9 cellular contexts compared by ENCODE assay signal in the genomic region with DNA sequence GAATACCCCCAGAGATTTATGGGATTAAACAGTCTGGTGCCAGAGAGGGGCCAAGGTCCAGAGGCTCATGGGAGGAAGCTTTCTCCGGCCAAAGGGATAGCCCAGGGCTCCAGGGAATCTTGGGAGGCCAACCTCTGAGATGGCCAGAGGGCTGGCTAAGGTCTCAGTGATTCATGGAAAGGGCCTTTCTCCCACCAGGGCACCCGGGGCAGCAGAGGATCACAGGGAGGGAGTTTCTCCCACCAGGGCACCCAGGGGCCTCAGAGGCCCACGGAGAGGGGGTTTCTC. TPM values are rescaled to one million over a fixed set of nuclear protein-coding genes. Genes with fewer than 3 reads are reported as not detected.
A peak's percentile ranks its signal among the peaks of the same experiment; 100 is the strongest.
DNase-seq lines count a peak whose midpoint lies in the region; ATAC-seq and TF ChIP-seq lines count a peak whose summit lies in the region.
"Had no signal": no experiment of that assay in that cellular context is flagged by ENCODE, and none has a peak within 500 bp of the region (broad histone marks: within the 10 kb centered on the region; RNA-seq: fewer than 3 reads in every experiment).

No MANE protein-coding gene starts in this region.

- H3K27me3 Mint-ChIP-seq in activated CD8-positive, alpha-beta memory T cell treated with anti-CD3 and anti-CD28 coated beads, Interleukin-2, amount 10 ng/mL, durations not matched to agents 7 days and 5 days: no peaks in the 10 kb centered on the region
- H3K27me3 Mint-ChIP-seq in naive thymus-derived CD4-positive, alpha-beta T cell: no peaks in the 10 kb centered on the region
- no peaks in the 10 kb centered on the region for H3K27me3 Mint-ChIP-seq in activated CD4-positive, alpha-beta memory T cell treated with anti-CD3 and anti-CD28 coated beads for 36 hours
- H3K27me3 Mint-ChIP-seq: activated CD4-positive, alpha-beta memory T cell treated with anti-CD3 and anti-CD28 coated beads, Interleukin-2, amount 10 ng/mL, durations not matched to agents 7 days and 5 days had no signal

- no peak for TF ChIP-seq EP300 in upper lobe of left lung (IDR thresholded peaks at IDR 0.05)

- TF ChIP-seq POLR2A in upper lobe of left lung (IDR thresholded peaks at IDR 0.05): no peak

- DNase-seq in activated CD8-positive, alpha-beta memory T cell treated with anti-CD3 and anti-CD28 coated beads, Interleukin-2, amount 10 ng/mL, durations not matched to agents 7 days and 5 days: no peak
- DNase-seq in activated CD8-positive, alpha-beta memory T cell treated with anti-CD3 and anti-CD28 coated beads, Interleukin-2, amount 50 U/mL, for 48 hours: no peak
- DNase-seq in dorsolateral prefrontal cortex (no peak), upper lobe of left lung (no peak), DMS 273 treated with DMSO at 0.1 percent for 48 hours (lab: John Stamatoyannopoulos, UW) (no peak), kidney tubule cell (ENCODE audit: low spot score) (no peak)
- DNase-seq in naive thymus-derived CD4-positive, alpha-beta T cell: no peak
- DNase-seq in activated CD4-positive, alpha-beta memory T cell treated with anti-CD3 and anti-CD28 coated beads for 36 hours: no peak

- TF ChIP-seq CTCF in dorsolateral prefrontal cortex (IDR thresholded peaks at IDR 0.05 in 54 of 56, conservative IDR thresholded peaks at IDR 0.05 in 2 of 56; ENCODE audit: low read depth in 1 of 56, partially characterized antibody in 56 of 56) (no peak), upper lobe of left lung (IDR thresholded peaks at IDR 0.05) (no peak)

- peaks cover 4 to 6% of the 10 kb centered on the region in 2 donors for H3K4me1 ChIP-seq in naive thymus-derived CD4-positive, alpha-beta T cell (ENCODE audit: control insufficient read depth in 2 of 2, insufficient read depth in 2 of 2, low read length in 2 of 2)
- H3K4me1 ChIP-seq in upper lobe of left lung: peaks cover 5 to 9% (median 8%) of the 10 kb centered on the region in 4 donors

- H3K9me3 ChIP-seq in naive thymus-derived CD4-positive, alpha-beta T cell (ENCODE audit: control insufficient read depth in 2 of 3, low read length in 3 of 3): no peaks in the 10 kb centered on the region
- no peaks in the 10 kb centered on the region for H3K9me3 ChIP-seq in upper lobe of left lung

- 83 to 93% methylated on average over 2 of the region's 3 CpGs for WGBS in upper lobe of left lung, 2 donors

- H3K4me3 Mint-ChIP-seq in activated CD8-positive, alpha-beta memory T cell treated with anti-CD3 and anti-CD28 coated beads, Interleukin-2, amount 10 ng/mL, durations not matched to agents 7 days and 5 days: no peak overlapping the region
- H3K4me3 Mint-ChIP-seq in naive thymus-derived CD4-positive, alpha-beta T cell: peak overlapping the region in 6 of 10 donors; percentile 90 to 99 (median 94)
- H3K4me3 Mint-ChIP-seq in activated CD4-positive, alpha-beta memory T cell treated with anti-CD3 and anti-CD28 coated beads for 36 hours: no peak overlapping the region

- H3K4me1 Mint-ChIP-seq in activated CD8-positive, alpha-beta memory T cell treated with anti-CD3 and anti-CD28 coated beads, Interleukin-2, amount 10 ng/mL, durations not matched to agents 7 days and 5 days: peaks cover 13% of the 10 kb centered on the region
- peaks cover 5 to 13% (median 7%) of the 10 kb centered on the region in 7 donors for H3K4me1 Mint-ChIP-seq in naive thymus-derived CD4-positive, alpha-beta T cell
- H3K4me1 Mint-ChIP-seq in activated CD4-positive, alpha-beta memory T cell treated with anti-CD3 and anti-CD28 coated beads for 36 hours (ENCODE audit: low read depth): peaks cover 7% of the 10 kb centered on the region

- H3K27me3 ChIP-seq in dorsolateral prefrontal cortex (no peaks in the 10 kb centered on the region), upper lobe of left lung (no peaks in the 10 kb centered on the region)
- H3K27me3 ChIP-seq in naive thymus-derived CD4-positive, alpha-beta T cell (ENCODE audit: control insufficient read depth in 2 of 2, insufficient read depth in 2 of 2, low read length in 2 of 2): no peaks in the 10 kb centered on the region

- no peaks in the 10 kb centered on the region for H3K36me3 Mint-ChIP-seq in activated CD8-positive, alpha-beta memory T cell treated with anti-CD3 and anti-CD28 coated beads, Interleukin-2, amount 10 ng/mL, durations not matched to agents 7 days and 5 days
- H3K36me3 Mint-ChIP-seq in naive thymus-derived CD4-positive, alpha-beta T cell: peaks cover 0 to 4% (median 0%) of the 10 kb centered on the region in 5 donors
- no peaks in the 10 kb centered on the region for H3K36me3 Mint-ChIP-seq in activated CD4-positive, alpha-beta memory T cell treated with anti-CD3 and anti-CD28 coated beads for 36 hours

- ATAC-seq in activated CD8-positive, alpha-beta memory T cell treated with anti-CD3 and anti-CD28 coated beads, Interleukin-2, amount 10 ng/mL, durations not matched to agents 7 days and 5 days: no peak
- ATAC-seq in naive thymus-derived CD4-positive, alpha-beta T cell: no peak
- peak in 1 of 2 donors; percentile 6 for ATAC-seq in upper lobe of left lung (ENCODE audit: low FRiP score in 2 of 2)

- CTCF ChIA-PET in activated CD8-positive, alpha-beta memory T cell treated with anti-CD3 and anti-CD28 coated beads, Interleukin-2, amount 10 ng/mL, durations not matched to agents 7 days and 5 days (lab: Charles Lee): interaction anchor here (0.5 to 7.4 kb wide), 41 partner anchors 7 to 1312 kb away, joined by 3 to 106 read pairs (median 5); partner anchors contain the start of genes BAX, BCAT2, CA11 and CGB2
- CTCF ChIA-PET in naive thymus-derived CD4-positive, alpha-beta T cell (lab: Charles Lee): interaction anchor here (0.5 to 4.6 kb wide), 25 partner anchors 12 to 1142 kb away, joined by 3 to 50 read pairs (median 5); partner anchors contain the start of genes BCAT2, CA11, HSD17B14 and RUVBL2
- CTCF ChIA-PET in activated CD4-positive, alpha-beta memory T cell treated with anti-CD3 and anti-CD28 coated beads for 36 hours (lab: Charles Lee): interaction anchor here (0.5 to 5.0 kb wide), 40 partner anchors 9 to 586 kb away, joined by 3 to 73 read pairs (median 5); partner anchors contain the start of genes BAX, BCAT2, DHDH and FTL

- peak overlapping the region; percentile 82 for H3K27ac Mint-ChIP-seq in activated CD8-positive, alpha-beta memory T cell treated with anti-CD3 and anti-CD28 coated beads, Interleukin-2, amount 10 ng/mL, durations not matched to agents 7 days and 5 days
- peak overlapping the region in 5 of 9 donors; percentile 29 to 95 (median 94) for H3K27ac Mint-ChIP-seq in naive thymus-derived CD4-positive, alpha-beta T cell
- H3K27ac Mint-ChIP-seq in activated CD4-positive, alpha-beta memory T cell treated with anti-CD3 and anti-CD28 coated beads for 36 hours: no peak overlapping the region

- POLR2A ChIA-PET in naive thymus-derived CD4-positive, alpha-beta T cell (lab: Charles Lee): interaction anchor here (0.6 to 1.7 kb wide), 12 partner anchors 11 to 429 kb away, joined by 3 to 12 read pairs (median 4); partner anchors contain the start of genes BCAT2, CA11, FTL and PPP1R15A
- POLR2A ChIA-PET in activated CD4-positive, alpha-beta memory T cell treated with anti-CD3 and anti-CD28 coated beads for 36 hours (lab: Charles Lee): interaction anchor here (0.8 to 1.5 kb wide), 2 partner anchors 41 to 196 kb away, joined by 3 to 4 read pairs; partner anchors contain the start of gene HSD17B14

- H3K27ac ChIP-seq in dorsolateral prefrontal cortex (peak overlapping the region in 58 of 59 donors; percentile 51 to 95 (median 88)), upper lobe of left lung (peak overlapping the region; percentile 45 to 89 (median 76))
- H3K27ac ChIP-seq in naive thymus-derived CD4-positive, alpha-beta T cell (ENCODE audit: low read depth, low read length): peak overlapping the region; percentile 67

- no peaks in the 10 kb centered on the region for H3K36me3 ChIP-seq in naive thymus-derived CD4-positive, alpha-beta T cell (ENCODE audit: control insufficient read depth in 2 of 3, insufficient read depth in 3 of 3, low read length in 3 of 3)
- peaks cover 0 to 16% (median 7%) of the 10 kb centered on the region in 4 donors for H3K36me3 ChIP-seq in upper lobe of left lung

- no peaks in the 10 kb centered on the region for H3K9me3 Mint-ChIP-seq in activated CD8-positive, alpha-beta memory T cell treated with anti-CD3 and anti-CD28 coated beads, Interleukin-2, amount 10 ng/mL, durations not matched to agents 7 days and 5 days (ENCODE audit: low read depth)
- no peaks in the 10 kb centered on the region for H3K9me3 Mint-ChIP-seq in naive thymus-derived CD4-positive, alpha-beta T cell
- no peaks in the 10 kb centered on the region for H3K9me3 Mint-ChIP-seq in activated CD4-positive, alpha-beta memory T cell treated with anti-CD3 and anti-CD28 coated beads for 36 hours
- H3K9me3 Mint-ChIP-seq: activated CD4-positive, alpha-beta memory T cell treated with anti-CD3 and anti-CD28 coated beads, Interleukin-2, amount 10 ng/mL, durations not matched to agents 7 days and 5 days had no signal

- H3K4me3 ChIP-seq in dorsolateral prefrontal cortex: peak overlapping the region in 8 of 59 donors; percentile 59 to 76 (median 70)
- H3K4me3 ChIP-seq in naive thymus-derived CD4-positive, alpha-beta T cell (ENCODE audit: low read length): no peak overlapping the region
- no peak overlapping the region for H3K4me3 ChIP-seq in upper lobe of left lung

- intact Hi-C loops in dorsolateral prefrontal cortex (cut with DNase I): loop anchor here (2.0 to 10.0 kb wide), 4 partner anchors 41 to 199 kb away; partner anchors contain the start of genes HSD17B14 (in 2 of the 2), CA11 (in 1 of the 2), GYS1 (in 1 of the 2) and RUVBL2 (in 1 of the 2)
- intact Hi-C loops in naive thymus-derived CD4-positive, alpha-beta T cell (cut with micrococcal nuclease): loop anchor here (1.0 to 10.0 kb wide), 13 partner anchors 11 to 349 kb away; partner anchors contain the start of genes BCAT2 (in 2 of the 2), CA11 (in 1 of the 2), FTL (in 1 of the 2) and GYS1 (in 1 of the 2)
- intact Hi-C loops in activated CD4-positive, alpha-beta memory T cell treated with anti-CD3 and anti-CD28 coated beads for 36 hours (cut with micrococcal nuclease): loop anchor here (1.0 to 5.0 kb wide), 5 partner anchors 15 to 198 kb away; partner anchors contain the start of genes BCAT2, CA11, GYS1 and RUVBL2

RNA-seq across cellular contexts. Expression of gene BCAT2, which starts 15.0 kb away (rescaled TPM):
- 10 to 100 TPM; 46.7 to 54.6 TPM for total RNA-seq in activated CD8-positive, alpha-beta memory T cell treated with anti-CD3 and anti-CD28 coated beads, Interleukin-2, amount 10 ng/mL, durations not matched to agents 7 days and 5 days
- 10 to 100 TPM; 22.7 to 81.8 (median 38.3) TPM for total RNA-seq in dorsolateral prefrontal cortex
- 10 to 100 TPM; 16.7 to 53.1 (median 22.5) TPM for total RNA-seq in naive thymus-derived CD4-positive, alpha-beta T cell
- 10 to 100 TPM; 25.5 to 30.9 TPM for polyA plus RNA-seq in naive thymus-derived CD4-positive, alpha-beta T cell
- total RNA-seq in upper lobe of left lung: 100 to 1,000 TPM in 1 of 6 donors, 10 to 100 TPM in 5; 50.7 to 221 (median 81.2) TPM
- total RNA-seq in activated CD4-positive, alpha-beta memory T cell treated with anti-CD3 and anti-CD28 coated beads for 36 hours: 10 to 100 TPM; 59.8 to 61.5 TPM

RNA-seq across cellular contexts. Expression of gene FGF21, which starts 40.5 kb away (rescaled TPM):
- total RNA-seq in activated CD8-positive, alpha-beta memory T cell treated with anti-CD3 and anti-CD28 coated beads, Interleukin-2, amount 10 ng/mL, durations not matched to agents 7 days and 5 days: not detected
- total RNA-seq in dorsolateral prefrontal cortex (not detected), upper lobe of left lung (not detected)
- total RNA-seq in naive thymus-derived CD4-positive, alpha-beta T cell: not detected
- polyA plus RNA-seq in naive thymus-derived CD4-positive, alpha-beta T cell: not detected
- total RNA-seq in activated CD4-positive, alpha-beta memory T cell treated with anti-CD3 and anti-CD28 coated beads for 36 hours: not detected
- total RNA-seq: activated CD4-positive, alpha-beta memory T cell treated with anti-CD3 and anti-CD28 coated beads, Interleukin-2, amount 10 ng/mL, durations not matched to agents 7 days and 5 days had no signal

RNA-seq across cellular contexts. Expression of gene HSD17B14, which starts 40.5 kb away (rescaled TPM):
- under 1 TPM; 0.38 to 0.59 TPM for total RNA-seq in activated CD8-positive, alpha-beta memory T cell treated with anti-CD3 and anti-CD28 coated beads, Interleukin-2, amount 10 ng/mL, durations not matched to agents 7 days and 5 days
- total RNA-seq in dorsolateral prefrontal cortex: 10 to 100 TPM; 13.0 to 46.6 (median 23.0) TPM
- 1 to 10 TPM in 2 of 5 experiments, under 1 TPM in 2, not detected in 1; 0.38 to 2.9 (median 1.2) TPM for total RNA-seq in naive thymus-derived CD4-positive, alpha-beta T cell
- 1 to 10 TPM in 1 of 2 donors, under 1 TPM in 1; 0.66 to 1.7 TPM for polyA plus RNA-seq in naive thymus-derived CD4-positive, alpha-beta T cell
- total RNA-seq in upper lobe of left lung: 10 to 100 TPM; 13.8 to 65.0 (median 28.5) TPM
- under 1 TPM in 1 of 2 experiments, not detected in 1; 0.31 TPM for total RNA-seq in activated CD4-positive, alpha-beta memory T cell treated with anti-CD3 and anti-CD28 coated beads for 36 hours

RNA-seq across cellular contexts. Expression of gene FUT1, which starts 43.4 kb away (rescaled TPM):
- under 1 TPM; 0.06 to 0.09 TPM for total RNA-seq in activated CD8-positive, alpha-beta memory T cell treated with anti-CD3 and anti-CD28 coated beads, Interleukin-2, amount 10 ng/mL, durations not matched to agents 7 days and 5 days
- 10 to 100 TPM in 1 of 120 experiments, 1 to 10 TPM in 119; 1.8 to 11.1 (median 5.1) TPM for total RNA-seq in dorsolateral prefrontal cortex
- total RNA-seq in naive thymus-derived CD4-positive, alpha-beta T cell: under 1 TPM in 1 of 5 experiments, not detected in 4; 0.17 TPM
- polyA plus RNA-seq in naive thymus-derived CD4-positive, alpha-beta T cell: not detected
- 10 to 100 TPM in 3 of 6 donors, 1 to 10 TPM in 3; 7.2 to 17.4 (median 10.1) TPM for total RNA-seq in upper lobe of left lung
- under 1 TPM; 0.36 to 0.40 TPM for total RNA-seq in activated CD4-positive, alpha-beta memory T cell treated with anti-CD3 and anti-CD28 coated beads for 36 hours

RNA-seq across cellular contexts. Expression of gene IZUMO1, which starts 49.1 kb away (rescaled TPM):
- total RNA-seq in activated CD8-positive, alpha-beta memory T cell treated with anti-CD3 and anti-CD28 coated beads, Interleukin-2, amount 10 ng/mL, durations not matched to agents 7 days and 5 days: not detected
- 1 to 10 TPM in 75 of 120 experiments, under 1 TPM in 40, not detected in 5; 0.31 to 9.5 (median 1.3) TPM for total RNA-seq in dorsolateral prefrontal cortex
- total RNA-seq in naive thymus-derived CD4-positive, alpha-beta T cell: not detected
- polyA plus RNA-seq in naive thymus-derived CD4-positive, alpha-beta T cell: not detected
- 1 to 10 TPM in 5 of 6 donors, not detected in 1; 1.4 to 4.2 (median 2.5) TPM for total RNA-seq in upper lobe of left lung
- not detected for total RNA-seq in activated CD4-positive, alpha-beta memory T cell treated with anti-CD3 and anti-CD28 coated beads for 36 hours
- total RNA-seq: activated CD4-positive, alpha-beta memory T cell treated with anti-CD3 and anti-CD28 coated beads, Interleukin-2, amount 10 ng/mL, durations not matched to agents 7 days and 5 days had no signal

Comparison
In these comparisons a context has a peak if more than half of its experiments do, and no peak if none do; other contexts are left out.
1. H3K4me3 Mint-ChIP-seq: peak in naive thymus-derived CD4-positive, alpha-beta T cell (6 of 10); none in activated CD8-positive, alpha-beta memory T cell treated with anti-CD3 and anti-CD28 coated beads, Interleukin-2, amount 10 ng/mL, durations not matched to agents 7 days and 5 days (single experiment) and activated CD4-positive, alpha-beta memory T cell treated with anti-CD3 and anti-CD28 coated beads for 36 hours (single experiment).
2. Peak in every context shown above with its lines, with median percentiles within 50 percentile points of each other: H3K27ac ChIP-seq.